In the genomic region with DNA sequence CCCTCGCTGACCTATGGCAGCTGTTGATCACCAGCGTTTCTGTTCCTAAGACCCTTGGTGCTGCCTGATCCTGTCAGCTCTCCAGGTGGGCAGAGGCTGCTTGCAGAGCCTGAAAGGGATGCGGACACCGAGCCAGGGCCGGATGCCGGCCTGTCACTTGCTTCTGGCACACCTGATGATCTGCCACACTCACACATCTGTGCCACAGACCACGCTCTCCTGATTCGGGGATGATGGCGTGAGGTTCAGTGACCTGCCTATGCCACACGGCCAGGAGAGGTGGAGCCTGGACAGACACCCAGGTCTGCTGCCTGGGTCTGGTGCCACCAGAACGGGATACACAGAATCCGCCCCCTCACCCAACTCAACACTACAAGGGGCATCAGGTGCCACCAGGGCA, we compare ENCODE assay signal across 22 cellular contexts.
"Had no signal": no experiment of that assay in that cellular context is flagged by ENCODE, and none has a peak within 500 bp of the region (broad histone marks: within the 10 kb centered on the region; RNA-seq: fewer than 3 reads in every experiment).

No MANE protein-coding gene starts in this region.

- H3K4me1 ChIP-seq: right lobe of liver had no signal

- DNase-seq: activated CD4-positive, alpha-beta T cell treated with anti-CD3 and anti-CD28 coated beads for 36 hours; activated CD4-positive, CD25-positive, alpha-beta regulatory T cell; activated CD8-positive, alpha-beta T cell treated with anti-CD3 and anti-CD28 coated beads, Interleukin-2, amount 10 ng/mL, durations not matched to agents 7 days and 5 days; activated naive CD4-positive, alpha-beta T cell; activated T-cell treated with anti-CD3 and anti-CD28 coated beads for 4 hours; activated T-cell treated with anti-CD3 and anti-CD28 coated beads, Interleukin-2, amount 50 U/mL, for 72 hours; effector CD8-positive, alpha-beta T cell; mesenchymal stem cell; naive thymus-derived CD8-positive, alpha-beta T cell; occipital lobe; stimulated activated CD4-positive, alpha-beta T cell treated with anti-CD3 and anti-CD28 coated beads, Interleukin-12 subunit alpha, Interleukin-12 subunit beta, amount 100 ng/mL, for 4 hours; stimulated activated CD4-positive, alpha-beta T cell treated with anti-CD3 and anti-CD28 coated beads, Interleukin-4, amount 100 ng/mL, for 1 hour; stimulated activated naive CD8-positive, alpha-beta T cell treated with anti-CD3 and anti-CD28 coated beads, Interleukin-15, Interleukin-2, amounts not matched to agents 100 U/mL and 50 U/mL, for 24 hours; T-helper 1 cell had no signal

- H3K27ac ChIP-seq: epithelial cell of prostate, right lobe of liver had no signal

- FAIRE-seq: bronchial epithelial cell, colon, endometrium, frontal cortex, islet of Langerhans had no signal

- ATAC-seq: activated CD4-positive, alpha-beta T cell treated with anti-CD3 and anti-CD28 coated beads for 36 hours; activated CD8-positive, alpha-beta T cell treated with anti-CD3 and anti-CD28 coated beads, Interleukin-2, amount 10 ng/mL, durations not matched to agents 7 days and 5 days; activated naive CD4-positive, alpha-beta T cell treated with anti-CD3 and anti-CD28 coated beads, Interleukin-2, amount 50 U/mL, for 72 hours; activated T-cell treated with anti-CD3 and anti-CD28 coated beads, Interleukin-2, amount 50 U/mL, for 72 hours; naive thymus-derived CD8-positive, alpha-beta T cell; right lobe of liver; stimulated activated naive CD8-positive, alpha-beta T cell treated with anti-CD3 and anti-CD28 coated beads, Interleukin-15, Interleukin-2, amounts not matched to agents 100 U/mL and 50 U/mL, for 24 hours had no signal

- H3K27me3 ChIP-seq: right lobe of liver had no signal

- H3K4me3 ChIP-seq: right lobe of liver had no signal

- H3K9me3 ChIP-seq: right lobe of liver had no signal

- H3K36me3 ChIP-seq: right lobe of liver had no signal
